In the genomic region with DNA sequence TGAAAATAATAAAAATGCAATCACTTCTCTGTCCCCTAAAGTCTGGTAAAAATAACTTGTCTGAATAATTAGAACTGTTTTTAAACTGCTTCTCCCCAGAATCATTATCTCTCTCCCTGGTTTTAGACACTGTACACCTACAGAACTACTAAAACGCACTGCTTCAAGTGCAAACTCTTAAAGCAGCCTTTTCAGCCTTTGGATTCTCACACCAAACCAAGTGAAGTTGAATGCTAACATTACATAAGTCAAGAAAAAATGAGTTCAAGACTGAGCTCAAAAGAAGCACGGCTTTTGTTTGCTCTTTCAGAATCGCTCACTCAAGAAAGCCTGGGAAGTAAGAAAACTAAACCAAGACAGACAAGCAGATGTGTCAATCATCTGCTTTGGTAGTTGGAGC, we compare ENCODE assay signal across 33 cellular contexts.
DNase-seq lines count a peak whose midpoint lies in the region; ATAC-seq, FAIRE-seq and TF ChIP-seq lines count a peak whose summit lies in the region.
"Had no signal": no experiment of that assay in that cellular context is flagged by ENCODE, and none has a peak within 500 bp of the region (broad histone marks: within the 10 kb centered on the region; RNA-seq: fewer than 3 reads in every experiment).

No MANE protein-coding gene starts in this region.

- BruUV-seq in PC-9 (replicated peaks; lab: Mats Ljungman, UMichigan): no TSS peak
- BruUV-seq in K562 (replicated peaks; lab: Mats Ljungman, UMichigan): no TSS peak

- H3K4me1 ChIP-seq in PC-9 (replicated peaks; ENCODE audit: insufficient read depth): no peaks in the 10 kb centered on the region
- peaks cover 0 to 12% of the 10 kb centered on the region in 2 experiments; a peak in 3 of 5 replicates for H3K4me1 ChIP-seq in K562 (replicated peaks in 1 of 2; ENCODE audit: control insufficient read depth in 2 of 2, insufficient read depth in 2 of 2, low read length in 2 of 2)
- H3K4me1 ChIP-seq: BE2C; BLaER1; BLaER1 treated with 17β-estradiol and CSF1 and Interleukin-3, amounts not matched to agents 10 nM and 100 nM; Caco-2 had no signal

- H3K4me2 ChIP-seq in PC-9: no peak overlapping the region
- no peak overlapping the region for H3K4me2 ChIP-seq in K562 (ENCODE audit: insufficient read depth, low read length)
- H3K4me2 ChIP-seq: A549; BLaER1; BLaER1 treated with 17β-estradiol and CSF1 and Interleukin-3, amounts not matched to agents 10 nM and 100 nM had no signal

- peaks cover 48% of the 10 kb centered on the region for H3K27me3 ChIP-seq in PC-9 (ENCODE audit: insufficient read depth, low read depth)
- H3K27me3 ChIP-seq in K562 (ENCODE audit: control insufficient read depth in 2 of 2, insufficient read depth in 2 of 2, low read length in 2 of 2): peaks cover 12 to 24% of the 10 kb centered on the region in 2 experiments; a peak in 3 of 5 replicates
- H3K27me3 ChIP-seq: BLaER1; BLaER1 treated with 17β-estradiol and CSF1 and Interleukin-3, amounts not matched to agents 10 nM and 100 nM had no signal

- no peak for ATAC-seq in K562
- no peak for ATAC-seq in HG03025 (IDR thresholded peaks at IDR 0.05; ENCODE audit: low FRiP score, unreplicated experiment)
- no peak for ATAC-seq in GM18861 (IDR thresholded peaks at IDR 0.05; ENCODE audit: unreplicated experiment)
- ATAC-seq: A549; CD8-positive, alpha-beta T cell had no signal

- POLR2A ChIA-PET in PC-9 (lab: Charles Lee; ENCODE audit: unreplicated experiment): no interaction called here
- POLR2A ChIA-PET in K562 (lab: Yijun Ruan, JAX): no interaction called here

- TF ChIP-seq EP300 in K562 (IDR thresholded peaks at IDR 0.05; ENCODE audit: low read length): no peak

- TF ChIP-seq POLR2A in K562 (conservative IDR thresholded peaks at IDR 0.05): no peak

- TF ChIP-seq CTCF in PC-9 (conservative IDR thresholded peaks at IDR 0.05): no peak
- no peak for TF ChIP-seq CTCF in K562 (IDR thresholded peaks at IDR 0.05 in 2 of 3, conservative IDR thresholded peaks at IDR 0.05 in 1 of 3; ENCODE audit: insufficient read depth in 2 of 3, low read depth in 1 of 3, low read length in 3 of 3)

- intact Hi-C loops in PC-9 (cut with micrococcal nuclease; ENCODE audit: unreplicated experiment) (no loop called here), K562 (cut with micrococcal nuclease) (no loop called here)

- TF ChIP-seq RAD21 in K562 (CRISPR knock-in tag; conservative IDR thresholded peaks at IDR 0.05 in 1 of 2, IDR thresholded peaks at IDR 0.05 in 1 of 2): no peak

- FAIRE-seq in K562 (lab: Jason Lieb, UNC): no peak
- FAIRE-seq: A204.1, A549, D721Med had no signal

- H3K9me1 ChIP-seq in K562 (ENCODE audit: control insufficient read depth, insufficient read depth, low read length): no peaks in the 10 kb centered on the region

- no peaks in the 10 kb centered on the region for H3K9me2 ChIP-seq in PC-9 (ENCODE audit: insufficient read depth)

- H3K36me3 ChIP-seq in PC-9 (ENCODE audit: low read depth) (no peaks in the 10 kb centered on the region), K562 (ENCODE audit: control insufficient read depth, insufficient read depth, low read length) (no peaks in the 10 kb centered on the region)
- H3K36me3 ChIP-seq: BE2C; BLaER1; BLaER1 treated with 17β-estradiol and CSF1 and Interleukin-3, amounts not matched to agents 10 nM and 100 nM had no signal

- DNase-seq in PC-9 (no peak), K562 (ENCODE audit: extremely low read depth in 1 of 4, low spot score in 3 of 4) (no peak), putamen (ENCODE audit: low spot score) (peak; percentile 63), NCI-H1436 (lab: John Stamatoyannopoulos, UW) (no peak)
- DNase-seq: 8988T; ACHN; AML-193; BE2C; C1 segment of cervical spinal cord; Caco-2; Calu3; CD4-positive, alpha-beta memory T cell; CD4-positive, alpha-beta T cell; CD4-positive, CD25-positive, alpha-beta regulatory T cell; CD8-positive, alpha-beta memory T cell; CD8-positive, alpha-beta T cell; COR-L47; DMS 273 treated with DMSO at 0.1 percent for 48 hours; DMS153; DMS53; DMS79; DMS79 treated with DMSO at 0.1 percent for 48 hours; DND-41; EL had no signal

- H3F3A ChIP-seq in PC-9 (ENCODE audit: insufficient read depth, low read depth): no peaks in the 10 kb centered on the region

- H3K9me3 ChIP-seq in PC-9 (ENCODE audit: insufficient read depth, low read depth) (no peaks in the 10 kb centered on the region), K562 (replicated peaks; ENCODE audit: control insufficient read depth, insufficient read depth, low read depth, low read length) (no peaks in the 10 kb centered on the region)
- H3K9me3 ChIP-seq: BE2C, Caco-2 had no signal

- H3K9ac ChIP-seq in K562 (ENCODE audit: insufficient read depth in 1 of 2, low read depth in 2 of 2, low read length in 2 of 2): no peak overlapping the region
- H3K9ac ChIP-seq: BLaER1; BLaER1 treated with 17β-estradiol and CSF1 and Interleukin-3, amounts not matched to agents 10 nM and 100 nM had no signal

- WGBS in K562 (ENCODE audit: insufficient coverage, low coverage, missing lambda C conversion rate): 0% methylated on average over 3 of the region's 3 CpGs

- in situ Hi-C loops in K562 (cut with MboI): no loop called here

- H3K27ac ChIP-seq in PC-9 (no peak overlapping the region), K562 (ENCODE audit: extremely low read depth, low read depth, low read length) (no peak overlapping the region)
- H3K27ac ChIP-seq: 22Rv1; A549; BLaER1; BLaER1 treated with 17β-estradiol and CSF1 and Interleukin-3, amounts not matched to agents 10 nM and 100 nM; C4-2B had no signal

- H3K79me2 ChIP-seq in PC-9 (ENCODE audit: low read depth) (no peaks in the 10 kb centered on the region), K562 (ENCODE audit: control insufficient read depth, insufficient read depth, low read length) (no peaks in the 10 kb centered on the region)

- H2AFZ ChIP-seq in PC-9 (0 out of 2 replicates have a peak overlapping the region, but pooled peaks have one; percentile 5), K562 (ENCODE audit: low read depth, low read length) (no peak overlapping the region)

- no peak overlapping the region for H3K4me3 ChIP-seq in PC-9
- no peak overlapping the region for H3K4me3 ChIP-seq in K562
- H3K4me3 ChIP-seq: A549; BLaER1; BLaER1 treated with 17β-estradiol and CSF1 and Interleukin-3, amounts not matched to agents 10 nM and 100 nM had no signal

- CTCF ChIA-PET in PC-9 (lab: Charles Lee): no interaction called here
- CTCF ChIA-PET in K562 (lab: Yijun Ruan, JAX; ENCODE audit: low intra/inter-chr PET ratio): no interaction called here

- H4K20me1 ChIP-seq in PC-9 (ENCODE audit: insufficient read depth) (no peaks in the 10 kb centered on the region), K562 (replicated peaks; ENCODE audit: control insufficient read depth, insufficient read depth, low read length) (no peaks in the 10 kb centered on the region)
- H4K20me1 ChIP-seq: BLaER1; BLaER1 treated with 17β-estradiol and CSF1 and Interleukin-3, amounts not matched to agents 10 nM and 100 nM had no signal

TF ChIP-seq in K562, 482 proteins besides CTCF, POLR2A, EP300 and RAD21:
- TF ChIP-seq, protein P1, sequence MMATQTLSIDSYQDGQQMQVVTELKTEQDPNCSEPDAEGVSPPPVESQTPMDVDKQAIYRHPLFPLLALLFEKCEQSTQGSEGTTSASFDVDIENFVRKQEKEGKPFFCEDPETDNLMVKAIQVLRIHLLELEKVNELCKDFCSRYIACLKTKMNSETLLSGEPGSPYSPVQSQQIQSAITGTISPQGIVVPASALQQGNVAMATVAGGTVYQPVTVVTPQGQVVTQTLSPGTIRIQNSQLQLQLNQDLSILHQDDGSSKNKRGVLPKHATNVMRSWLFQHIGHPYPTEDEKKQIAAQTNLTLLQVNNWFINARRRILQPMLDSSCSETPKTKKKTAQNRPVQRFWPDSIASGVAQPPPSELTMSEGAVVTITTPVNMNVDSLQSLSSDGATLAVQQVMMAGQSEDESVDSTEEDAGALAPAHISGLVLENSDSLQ (IDR thresholded peaks at IDR 0.05): 0 out of 2 replicates have a peak, but pooled peaks have one; percentile 19
- TF ChIP-seq HDAC2 (IDR thresholded peaks at IDR 0.05): no peak
- TF ChIP-seq, protein P2, sequence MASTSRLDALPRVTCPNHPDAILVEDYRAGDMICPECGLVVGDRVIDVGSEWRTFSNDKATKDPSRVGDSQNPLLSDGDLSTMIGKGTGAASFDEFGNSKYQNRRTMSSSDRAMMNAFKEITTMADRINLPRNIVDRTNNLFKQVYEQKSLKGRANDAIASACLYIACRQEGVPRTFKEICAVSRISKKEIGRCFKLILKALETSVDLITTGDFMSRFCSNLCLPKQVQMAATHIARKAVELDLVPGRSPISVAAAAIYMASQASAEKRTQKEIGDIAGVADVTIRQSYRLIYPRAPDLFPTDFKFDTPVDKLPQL (IDR thresholded peaks at IDR 0.05; ENCODE audit: extremely low read depth, insufficient read length): no peak
- no peak for TF ChIP-seq PRPF4 (IDR thresholded peaks at IDR 0.05; ENCODE audit: insufficient read depth, low read depth, low read length, poor library complexity, severe bottlenecking)
- TF ChIP-seq PCBP2 (IDR thresholded peaks at IDR 0.05; ENCODE audit: low read depth, low read length, poor library complexity, severe bottlenecking): no peak
- TF ChIP-seq NR1H2 (CRISPR knock-in tag; IDR thresholded peaks at IDR 0.05): no peak
- TF ChIP-seq MCM2 (IDR thresholded peaks at IDR 0.05; ENCODE audit: low read depth): no peak
TF ChIP-seq in K562: peak in this region for 1.
